ENCODE assay signal across 15 cellular contexts in genomic region chr11:118238397-118238796, GRCh38. TPM values are rescaled to one million over a fixed set of nuclear protein-coding genes. Genes with fewer than 3 reads are reported as not detected.
DNase-seq lines count a peak whose midpoint lies in the region; ATAC-seq and TF ChIP-seq lines count a peak whose summit lies in the region.
"Had no signal": no experiment of that assay in that cellular context is flagged by ENCODE, and none has a peak within 500 bp of the region (broad histone marks: within the 10 kb centered on the region; RNA-seq: fewer than 3 reads in every experiment).

No MANE protein-coding gene starts in this region.

- peaks cover 0 to 3% (median 0%) of the 10 kb centered on the region in 4 donors for H3K36me3 ChIP-seq in upper lobe of left lung

- 85 to 86% methylated on average over 2 of the region's 2 CpGs for WGBS in upper lobe of left lung, 2 donors

- H3K4me1 ChIP-seq in upper lobe of left lung = peaks cover 44 to 60% (median 44%) of the 10 kb centered on the region in 4 donors
- H3K4me1 ChIP-seq: testis had no signal

- H3K27ac Mint-ChIP-seq in activated naive CD4-positive, alpha-beta T cell treated with anti-CD3 and anti-CD28 coated beads, Interleukin-2, amount 10 ng/mL, durations not matched to agents 7 days and 5 days = peak overlapping the region; percentile 47
- peak overlapping the region; percentile 58 for H3K27ac Mint-ChIP-seq in dendritic cell treated with granulocyte-macrophage colony-stimulating factor and Interleukin-4, amounts not matched to agents 40 ng/mL and 50 ng/mL, for 4 days
- H3K27ac Mint-ChIP-seq: HFFc6 had no signal

- H3K27ac ChIP-seq in upper lobe of left lung = peak overlapping the region; percentile 79 to 93 (median 88)
- H3K27ac ChIP-seq: testis had no signal

- no peak overlapping the region for H3K4me3 ChIP-seq in upper lobe of left lung
- H3K4me3 ChIP-seq: testis had no signal

- H3K27me3 ChIP-seq in upper lobe of left lung = no peaks in the 10 kb centered on the region
- H3K27me3 ChIP-seq: testis had no signal

- no peak for TF ChIP-seq POLR2A in upper lobe of left lung (IDR thresholded peaks at IDR 0.05)
- TF ChIP-seq POLR2A in erythroblast (IDR thresholded peaks at IDR 0.05; ENCODE audit: low read length) = no peak

- H3K9me3 Mint-ChIP-seq in activated naive CD4-positive, alpha-beta T cell treated with anti-CD3 and anti-CD28 coated beads, Interleukin-2, amount 10 ng/mL, durations not matched to agents 7 days and 5 days = no peaks in the 10 kb centered on the region
- H3K9me3 Mint-ChIP-seq in dendritic cell treated with granulocyte-macrophage colony-stimulating factor and Interleukin-4, amounts not matched to agents 40 ng/mL and 50 ng/mL, for 4 days = no peaks in the 10 kb centered on the region
- H3K9me3 Mint-ChIP-seq: HFFc6 had no signal

- TF ChIP-seq EP300 in upper lobe of left lung (IDR thresholded peaks at IDR 0.05) = no peak

- intact Hi-C loops in dendritic cell treated with granulocyte-macrophage colony-stimulating factor and Interleukin-4, amounts not matched to agents 40 ng/mL and 50 ng/mL, for 4 days (cut with micrococcal nuclease) = no loop called here

- no peak overlapping the region for H3K4me3 Mint-ChIP-seq in activated naive CD4-positive, alpha-beta T cell treated with anti-CD3 and anti-CD28 coated beads, Interleukin-2, amount 10 ng/mL, durations not matched to agents 7 days and 5 days
- H3K4me3 Mint-ChIP-seq in dendritic cell treated with granulocyte-macrophage colony-stimulating factor and Interleukin-4, amounts not matched to agents 40 ng/mL and 50 ng/mL, for 4 days = no peak overlapping the region
- H3K4me3 Mint-ChIP-seq: HFFc6 had no signal

- peaks cover 60% of the 10 kb centered on the region for H3K4me1 Mint-ChIP-seq in activated naive CD4-positive, alpha-beta T cell treated with anti-CD3 and anti-CD28 coated beads, Interleukin-2, amount 10 ng/mL, durations not matched to agents 7 days and 5 days
- peaks cover 71% of the 10 kb centered on the region for H3K4me1 Mint-ChIP-seq in dendritic cell treated with granulocyte-macrophage colony-stimulating factor and Interleukin-4, amounts not matched to agents 40 ng/mL and 50 ng/mL, for 4 days (ENCODE audit: low read depth)

- ATAC-seq in upper lobe of left lung (ENCODE audit: low FRiP score in 2 of 2) = no peak

- H3K9me3 ChIP-seq in upper lobe of left lung = no peaks in the 10 kb centered on the region
- H3K9me3 ChIP-seq: testis had no signal

- CTCF ChIA-PET in activated naive CD4-positive, alpha-beta T cell treated with anti-CD3 and anti-CD28 coated beads, Interleukin-2, amount 10 ng/mL, durations not matched to agents 7 days and 5 days (lab: Charles Lee) = interaction anchor here (0.8 to 1.9 kb wide), 2 partner anchors 13 to 40 kb away, joined by 5 to 17 read pairs; no protein-coding TSS in a partner anchor

- no peaks in the 10 kb centered on the region for H3K27me3 Mint-ChIP-seq in activated naive CD4-positive, alpha-beta T cell treated with anti-CD3 and anti-CD28 coated beads, Interleukin-2, amount 10 ng/mL, durations not matched to agents 7 days and 5 days
- H3K27me3 Mint-ChIP-seq in dendritic cell treated with granulocyte-macrophage colony-stimulating factor and Interleukin-4, amounts not matched to agents 40 ng/mL and 50 ng/mL, for 4 days = no peaks in the 10 kb centered on the region

- DNase-seq in activated naive CD4-positive, alpha-beta T cell treated with anti-CD3 and anti-CD28 coated beads, Interleukin-2, amount 10 ng/mL, durations not matched to agents 7 days and 5 days = no peak
- no peak for DNase-seq in activated naive CD4-positive, alpha-beta T cell treated with anti-CD3 and anti-CD28 coated beads, Interleukin-2, amount 50 U/mL, for 16 hours
- DNase-seq in OCI-M1 (lab: John Stamatoyannopoulos, UW) (peak; percentile 83), upper lobe of left lung (no peak), erythroblast (lab: John Stamatoyannopoulos, UW) (no peak), HuH-7.5 (ENCODE audit: low spot score) (no peak), GM03348 (ENCODE audit: low spot score) (no peak)
- DNase-seq: activated effector memory CD4-positive, alpha-beta T cell treated with anti-CD3 and anti-CD28 coated beads, Interleukin-2, amount 50 U/mL, for 16 hours; HFFc6; NK-92 treated with Interleukin-12 subunit alpha and Interleukin-12 subunit beta, amount 100 ng/mL, for 24 hours; stimulated activated CD4-positive, alpha-beta T cell treated with anti-CD3 and anti-CD28 coated beads, Interleukin-12 subunit alpha, Interleukin-12 subunit beta, amount 100 ng/mL, for 4 hours; testis had no signal

- TF ChIP-seq CTCF in upper lobe of left lung (IDR thresholded peaks at IDR 0.05) = no peak

- peaks cover 43% of the 10 kb centered on the region for H3K36me3 Mint-ChIP-seq in activated naive CD4-positive, alpha-beta T cell treated with anti-CD3 and anti-CD28 coated beads, Interleukin-2, amount 10 ng/mL, durations not matched to agents 7 days and 5 days
- peaks cover 19% of the 10 kb centered on the region for H3K36me3 Mint-ChIP-seq in dendritic cell treated with granulocyte-macrophage colony-stimulating factor and Interleukin-4, amounts not matched to agents 40 ng/mL and 50 ng/mL, for 4 days (ENCODE audit: low read depth)

RNA-seq across cellular contexts. Expression of gene JAML, which starts 13.6 kb away (rescaled TPM):
- 100 to 1,000 TPM in 2 of 6 donors, 10 to 100 TPM in 4; 33.0 to 105 (median 49.5) TPM for total RNA-seq in upper lobe of left lung
- total RNA-seq: HFFc6, M059J, osteoblast had no signal

RNA-seq across cellular contexts. Expression of gene MPZL3, which starts 13.8 kb away (rescaled TPM):
- 10 to 100 TPM in 4 of 6 donors, 1 to 10 TPM in 2; 2.3 to 27.7 (median 10.4) TPM for total RNA-seq in upper lobe of left lung

RNA-seq across cellular contexts. Expression of gene MPZL2, which starts 25.7 kb away (rescaled TPM):
- total RNA-seq in upper lobe of left lung = 100 to 1,000 TPM in 3 of 6 donors, 10 to 100 TPM in 3; 51.6 to 146 (median 110) TPM
- total RNA-seq: HFFc6, osteoblast had no signal
